Comparison of ENCODE assay signal across 8 cellular contexts in the genomic region with DNA sequence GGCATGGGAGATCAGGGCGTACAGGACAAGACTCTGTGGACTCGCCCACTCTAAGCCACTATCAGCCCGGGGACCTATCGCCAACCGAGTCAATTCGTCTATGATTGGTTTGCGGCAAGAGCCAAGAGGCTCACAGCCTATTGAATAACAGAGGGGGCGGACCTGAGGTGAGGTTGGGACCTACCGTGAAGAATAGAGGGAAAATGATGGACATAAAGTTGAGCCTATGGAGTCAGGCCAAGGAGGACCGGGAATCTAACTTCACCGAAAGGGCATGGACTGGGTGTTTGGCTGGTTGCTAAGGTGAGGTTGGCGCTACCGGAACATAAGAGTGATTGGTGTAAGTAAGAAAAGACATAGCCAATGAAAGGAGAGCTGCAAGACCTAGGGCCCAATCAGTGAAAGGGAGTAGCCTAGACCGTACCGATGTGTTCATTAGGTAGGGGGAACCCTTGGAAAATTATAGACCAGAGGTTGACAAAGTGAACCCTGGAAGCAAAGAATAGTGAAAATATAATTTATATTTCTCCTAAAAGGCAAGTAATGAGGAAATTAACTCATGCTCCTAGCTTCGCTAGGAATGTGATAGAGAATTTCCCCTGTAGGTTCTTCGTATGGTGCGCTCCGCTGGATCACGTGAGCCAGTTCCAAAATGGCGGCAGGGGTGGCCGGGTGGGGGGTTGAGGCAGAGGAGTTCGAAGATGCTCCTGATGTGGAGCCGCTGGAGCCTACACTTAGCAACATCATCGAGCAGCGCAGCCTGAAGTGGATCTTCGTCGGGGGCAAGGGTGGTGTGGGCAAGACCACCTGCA. TPM values are rescaled to one million over a fixed set of nuclear protein-coding genes. Genes with fewer than 3 reads are reported as not detected.
DNase-seq lines count a peak whose midpoint lies in the region; ATAC-seq and TF ChIP-seq lines count a peak whose summit lies in the region.

TSS of gene GET3 (plus strand) at position 644 of the 812 bp plus-strand sequence. CDS start at position 653, 9 bp downstream.

- peak; percentile 84 for TF ChIP-seq POLR2A in GM10847 (IDR thresholded peaks at IDR 0.05; ENCODE audit: extremely low read depth, insufficient read length)
- TF ChIP-seq POLR2A in tibial nerve (IDR thresholded peaks at IDR 0.05) = peak in 1 of 2 donors; percentile 36

- peak within 1 kb of the TSS; percentile 75 for H2AFZ ChIP-seq in parathyroid adenoma

- H3K9ac ChIP-seq in adipocyte (ENCODE audit: low read length) (peak within 1 kb of the TSS; percentile 93), parathyroid adenoma (peak within 1 kb of the TSS; percentile 9)

- no peaks in the 10 kb centered on the region for H3K27me3 ChIP-seq in adipocyte (replicated peaks; ENCODE audit: control insufficient read depth, insufficient read depth, low read length)
- H3K27me3 ChIP-seq in cardiac muscle cell = no peaks in the 10 kb centered on the region
- H3K27me3 ChIP-seq in parathyroid adenoma (ENCODE audit: control insufficient read depth, insufficient read depth, low read length) = no peaks in the 10 kb centered on the region
- H3K27me3 ChIP-seq in tibial nerve = no peaks in the 10 kb centered on the region

- H3K4me3 ChIP-seq in adipocyte (ENCODE audit: low read length) (peak within 1 kb of the TSS; percentile 96), cardiac muscle cell (peak within 1 kb of the TSS; percentile 76), parathyroid adenoma (ENCODE audit: low read depth, low read length) (peak within 1 kb of the TSS; percentile 96), tibial nerve (peak within 1 kb of the TSS; percentile 64 to 86 (median 80))

- 0 to 1% methylated on average over 28 of the region's 28 CpGs for whole genome bisulfite sequencing in tibial nerve, 2 donors

- DNase-seq in NCI-H1105 treated with DMSO at 0.1 percent for 48 hours (lab: John Stamatoyannopoulos, UW) (peak; percentile 100), SW 1271 (lab: John Stamatoyannopoulos, UW) (peak; percentile 97 to 100), adipocyte (ENCODE audit: low read depth) (peak; percentile 99), cardiac muscle cell (ENCODE audit: low read depth in 1 of 2, low spot score in 1 of 2) (peak; percentile 98 to 100), tibial nerve (ENCODE audit: low spot score in 2 of 2) (peak; percentile 82 to 93)

- H3K4me1 ChIP-seq in adipocyte (ENCODE audit: control insufficient read depth, insufficient read depth, low read length) = peaks cover 24% of the 10 kb centered on the region
- peaks cover 6% of the 10 kb centered on the region for H3K4me1 ChIP-seq in cardiac muscle cell (ENCODE audit: low read depth)
- H3K4me1 ChIP-seq in parathyroid adenoma = peaks cover 12% of the 10 kb centered on the region
- peaks cover 0 to 51% (median 33%) of the 10 kb centered on the region in 4 donors for H3K4me1 ChIP-seq in tibial nerve

- peak; percentile 84 to 86 for TF ChIP-seq EP300 in tibial nerve (IDR thresholded peaks at IDR 0.05)

- TF ChIP-seq CTCF in cardiac muscle cell (IDR thresholded peaks at IDR 0.05; ENCODE audit: low read depth, low read length) (no peak), parathyroid adenoma (IDR thresholded peaks at IDR 0.05) (no peak), tibial nerve (IDR thresholded peaks at IDR 0.05) (peak in 2 of 5 experiments; percentile 59 to 71)

- H3K9me3 ChIP-seq in adipocyte (ENCODE audit: control insufficient read depth, low read length) (no peaks in the 10 kb centered on the region), cardiac muscle cell (ENCODE audit: low read depth) (no peaks in the 10 kb centered on the region), parathyroid adenoma (ENCODE audit: control insufficient read depth, low read length) (no peaks in the 10 kb centered on the region), tibial nerve (no peaks in the 10 kb centered on the region)

- H3K27ac ChIP-seq in cardiac muscle cell (peak within 1 kb of the TSS; percentile 95), parathyroid adenoma (peak within 1 kb of the TSS; percentile 92), tibial nerve (peak within 1 kb of the TSS; percentile 84 to 97 (median 90))

- H3K36me3 ChIP-seq in adipocyte (ENCODE audit: control insufficient read depth, insufficient read depth, low read length, severe bottlenecking) (peaks cover 11% of the 10 kb centered on the region), cardiac muscle cell (peaks cover 6% of the 10 kb centered on the region), parathyroid adenoma (ENCODE audit: control insufficient read depth, insufficient read depth, low read length) (no peaks in the 10 kb centered on the region), tibial nerve (peaks cover 0 to 32% (median 0%) of the 10 kb centered on the region in 3 donors)

- peak within 1 kb of the TSS; percentile 80 for H3K4me2 ChIP-seq in parathyroid adenoma (ENCODE audit: low read length)

- peaks cover 37% of the 10 kb centered on the region for H3K79me2 ChIP-seq in parathyroid adenoma

- peak; percentile 73 for ATAC-seq in HG02642 (IDR thresholded peaks at IDR 0.05; ENCODE audit: poor library complexity, unreplicated experiment)

RNA-seq across cellular contexts. Expression of gene GET3, which starts in this region (rescaled TPM):
- total RNA-seq in cardiac muscle cell (44.8 and 73.6 TPM in 2 replicates), tibial nerve (10 to 100 TPM; 22.6 to 40.4 (median 36.3) TPM)
- polyA plus RNA-seq in cardiac muscle cell = 88.3 and 103 TPM in 2 replicates

Comparison
In these comparisons a context has a peak if more than half of its experiments do, and no peak if none do; other contexts are left out.
1. Peak in every context shown above with its lines: DNase-seq, ATAC-seq, H3K4me3 ChIP-seq and H3K27ac ChIP-seq.